1 cellular context compared by ENCODE assay signal in the genomic region with DNA sequence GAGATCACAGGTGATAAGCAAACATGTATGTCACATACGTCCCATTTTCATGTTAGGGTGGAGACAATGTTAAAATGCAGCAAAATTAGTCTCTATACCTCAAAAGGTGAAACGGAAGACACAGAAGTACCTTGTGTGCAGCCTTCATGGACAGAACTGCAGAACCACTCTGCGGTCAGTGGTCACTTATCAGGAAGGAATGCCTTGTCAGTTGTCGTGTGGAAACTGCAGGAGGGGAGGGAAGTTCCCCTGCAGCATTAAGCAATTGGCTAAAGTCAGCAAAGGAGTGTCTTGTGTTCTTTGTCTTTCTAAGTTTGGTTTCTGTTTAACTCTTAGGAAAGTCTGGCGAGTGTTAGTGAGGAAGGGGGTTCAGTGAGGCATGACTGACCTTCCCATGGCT.
TF ChIP-seq lines count a peak whose summit lies in the region.

No MANE protein-coding gene starts in this region.

TF ChIP-seq in H1, 55 proteins besides CTCF, POLR2A, EP300 and RAD21:
- TF ChIP-seq SP2 (IDR thresholded peaks at IDR 0.05; ENCODE audit: low read length) (no peak), RBBP5 (IDR thresholded peaks at IDR 0.05; ENCODE audit: borderline replicate concordance, low read depth, low read length) (no peak), NANOG (IDR thresholded peaks at IDR 0.05; ENCODE audit: insufficient read depth, low read depth, low read length, poor library complexity, severe bottlenecking) (no peak)
- TF ChIP-seq, protein P1, sequence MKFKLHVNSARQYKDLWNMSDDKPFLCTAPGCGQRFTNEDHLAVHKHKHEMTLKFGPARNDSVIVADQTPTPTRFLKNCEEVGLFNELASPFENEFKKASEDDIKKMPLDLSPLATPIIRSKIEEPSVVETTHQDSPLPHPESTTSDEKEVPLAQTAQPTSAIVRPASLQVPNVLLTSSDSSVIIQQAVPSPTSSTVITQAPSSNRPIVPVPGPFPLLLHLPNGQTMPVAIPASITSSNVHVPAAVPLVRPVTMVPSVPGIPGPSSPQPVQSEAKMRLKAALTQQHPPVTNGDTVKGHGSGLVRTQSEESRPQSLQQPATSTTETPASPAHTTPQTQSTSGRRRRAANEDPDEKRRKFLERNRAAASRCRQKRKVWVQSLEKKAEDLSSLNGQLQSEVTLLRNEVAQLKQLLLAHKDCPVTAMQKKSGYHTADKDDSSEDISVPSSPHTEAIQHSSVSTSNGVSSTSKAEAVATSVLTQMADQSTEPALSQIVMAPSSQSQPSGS (IDR thresholded peaks at IDR 0.05; ENCODE audit: low read length) = no peak
